Comparison of ENCODE assay signal across 22 cellular contexts in genomic region chr11:3129181-3129590, GRCh38.
"Had no signal": no experiment of that assay in that cellular context is flagged by ENCODE, and none has a peak within 500 bp of the region (broad histone marks: within the 10 kb centered on the region; RNA-seq: fewer than 3 reads in every experiment).

No MANE protein-coding gene starts in this region.

- H3K36me3 Mint-ChIP-seq: activated naive CD4-positive, alpha-beta T cell treated with anti-CD3 and anti-CD28 coated beads, Interleukin-2, amount 10 ng/mL, durations not matched to agents 7 days and 5 days; naive B cell had no signal

- H3K27me3 ChIP-seq: brain microvascular endothelial cell, gastroesophageal sphincter, neural progenitor cell, transverse colon had no signal

- H3K4me1 Mint-ChIP-seq: activated naive CD4-positive, alpha-beta T cell treated with anti-CD3 and anti-CD28 coated beads, Interleukin-2, amount 10 ng/mL, durations not matched to agents 7 days and 5 days; mesothelial cell of epicardium had no signal

- H3K27ac ChIP-seq: brain microvascular endothelial cell, left ventricle myocardium inferior, neural progenitor cell, transverse colon, VCaP had no signal

- H3K9me3 Mint-ChIP-seq: activated naive CD4-positive, alpha-beta T cell treated with anti-CD3 and anti-CD28 coated beads, Interleukin-2, amount 10 ng/mL, durations not matched to agents 7 days and 5 days; activated T-helper 1 cell treated with anti-CD3 and anti-CD28 coated beads, Interleukin-12 subunit alpha, Interleukin-12 subunit beta, Interleukin-2, Interleukin-4 antibody, amounts not matched to agents 30 ng/mL and 10 ng/mL and 1 ng/mL, durations not matched to agents 14 hours and 24 hours and 36 hours; effector memory CD8-positive, alpha-beta T cell; mesothelial cell of epicardium; neural progenitor cell; T-helper 1 cell treated with Interleukin-12 subunit alpha and Interleukin-12 subunit beta and Interleukin-4 antibody, amounts not matched to agents 30 μg/mL and 1 μg/mL, for 36 hours had no signal

- DNase-seq: activated CD4-positive, alpha-beta T cell treated with anti-CD3 and anti-CD28 coated beads for 4 hours; activated CD4-positive, alpha-beta T cell treated with anti-CD3 and anti-CD28 coated beads, Interleukin-2, amount 50 U/mL, for 4 hours; activated effector memory CD4-positive, alpha-beta T cell treated with anti-CD3 and anti-CD28 coated beads, Interleukin-2, amount 50 U/mL, for 16 hours; amniotic stem cell; brain microvascular endothelial cell; cortex of kidney; effector memory CD8-positive, alpha-beta T cell; naive B cell; stimulated activated CD4-positive, alpha-beta T cell treated with anti-CD3 and anti-CD28 coated beads, Interleukin-15, amount 100 ng/mL, for 24 hours; stimulated activated CD4-positive, alpha-beta T cell treated with anti-CD3 and anti-CD28 coated beads, Interleukin-2, amount 100 ng/mL, for 24 hours; stimulated activated naive CD4-positive, alpha-beta T cell treated with Interleukin-2 at 50 U/mL for 16 hours; SW 1271; T-helper 9 cell; transverse colon had no signal

- H3K4me3 ChIP-seq: gastroesophageal sphincter, left ventricle myocardium inferior, neural progenitor cell, transverse colon had no signal

- H3K9me3 ChIP-seq: gastroesophageal sphincter, left ventricle myocardium inferior, transverse colon had no signal

- H3K27ac Mint-ChIP-seq: activated naive CD4-positive, alpha-beta T cell treated with anti-CD3 and anti-CD28 coated beads, Interleukin-2, amount 10 ng/mL, durations not matched to agents 7 days and 5 days; activated T-helper 1 cell treated with anti-CD3 and anti-CD28 coated beads, Interleukin-12 subunit alpha, Interleukin-12 subunit beta, Interleukin-2, Interleukin-4 antibody, amounts not matched to agents 30 ng/mL and 10 ng/mL and 1 ng/mL, durations not matched to agents 14 hours and 24 hours and 36 hours; effector memory CD8-positive, alpha-beta T cell; mesothelial cell of epicardium; naive B cell; neural progenitor cell; T-helper 1 cell treated with Interleukin-12 subunit alpha and Interleukin-12 subunit beta and Interleukin-4 antibody, amounts not matched to agents 30 μg/mL and 1 μg/mL, for 36 hours had no signal

- H3K4me1 ChIP-seq: neural progenitor cell had no signal

- H3K4me3 Mint-ChIP-seq: activated naive CD4-positive, alpha-beta T cell treated with anti-CD3 and anti-CD28 coated beads, Interleukin-2, amount 10 ng/mL, durations not matched to agents 7 days and 5 days; activated T-helper 1 cell treated with anti-CD3 and anti-CD28 coated beads, Interleukin-12 subunit alpha, Interleukin-12 subunit beta, Interleukin-2, Interleukin-4 antibody, amounts not matched to agents 30 ng/mL and 10 ng/mL and 1 ng/mL, durations not matched to agents 14 hours and 24 hours and 36 hours; effector memory CD8-positive, alpha-beta T cell; mesothelial cell of epicardium; naive B cell; neural progenitor cell; T-helper 1 cell treated with Interleukin-12 subunit alpha and Interleukin-12 subunit beta and Interleukin-4 antibody, amounts not matched to agents 30 μg/mL and 1 μg/mL, for 36 hours had no signal

- ATAC-seq: effector memory CD8-positive, alpha-beta T cell; gastroesophageal sphincter had no signal

- H3K27me3 Mint-ChIP-seq: activated naive CD4-positive, alpha-beta T cell treated with anti-CD3 and anti-CD28 coated beads, Interleukin-2, amount 10 ng/mL, durations not matched to agents 7 days and 5 days; effector memory CD8-positive, alpha-beta T cell; naive B cell had no signal

- H3K36me3 ChIP-seq: brain microvascular endothelial cell, neural progenitor cell, transverse colon had no signal
